10 cellular contexts compared by ENCODE assay signal in the genomic region with DNA sequence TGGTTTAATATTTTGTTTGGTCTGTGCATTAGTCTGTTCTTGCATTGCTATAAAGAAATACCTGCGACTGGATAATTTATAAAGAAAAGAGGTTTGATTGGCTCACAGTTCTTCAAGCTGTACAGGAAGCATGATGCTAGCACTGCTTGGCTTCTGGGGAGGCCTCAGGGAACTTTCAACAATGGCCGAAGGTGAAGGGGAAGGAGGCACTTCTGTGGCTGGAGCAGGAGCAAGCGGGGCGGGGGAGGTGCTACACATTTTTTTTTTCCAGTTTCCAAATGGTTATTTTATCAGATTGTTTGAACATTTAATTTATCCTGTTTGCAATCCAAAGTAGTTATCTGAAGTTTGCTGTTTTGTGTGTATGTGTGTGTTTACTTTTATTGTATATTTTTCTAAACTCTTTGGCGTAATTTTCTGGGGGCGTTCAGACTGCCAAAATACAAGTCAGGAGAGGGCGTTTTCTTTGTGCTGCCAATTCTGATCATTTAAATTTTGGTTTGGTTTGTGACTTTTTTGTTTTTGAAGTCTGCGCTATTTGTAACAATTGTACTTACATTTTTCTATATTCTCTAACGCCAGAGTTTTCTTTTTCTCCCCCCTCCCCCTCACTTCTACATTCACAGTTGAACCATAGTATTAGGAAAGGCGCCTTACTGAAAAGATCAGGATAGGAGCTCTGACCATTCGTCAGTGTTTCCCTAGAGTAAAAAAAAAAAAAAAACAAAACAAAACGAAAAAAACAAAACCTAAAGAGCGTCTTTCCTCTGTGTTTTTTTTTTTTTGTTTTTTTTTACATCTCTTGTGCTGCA.
"Had no signal": no experiment of that assay in that cellular context is flagged by ENCODE, and none has a peak within 500 bp of the region (broad histone marks: within the 10 kb centered on the region; RNA-seq: fewer than 3 reads in every experiment).

No MANE protein-coding gene starts in this region.

- H3K27me3 ChIP-seq: ascending aorta, right atrium auricular region had no signal

- DNase-seq: activated CD4-positive, CD25-positive, alpha-beta regulatory T cell; activated CD8-positive, alpha-beta memory T cell treated with anti-CD3 and anti-CD28 coated beads, Interleukin-2, amount 10 ng/mL, durations not matched to agents 7 days and 5 days; activated T-cell treated with anti-CD3 and anti-CD28 coated beads, Interleukin-2, amount 50 U/mL, for 24 hours; small intestine had no signal

- H3K36me3 Mint-ChIP-seq: mesothelial cell of epicardium; stimulated activated memory B cell treated with anti-CD40 and anti-IgM and Interleukin-4, amounts not matched to agents 10 μg/mL and 1 μg/mL and 100 μg/mL, for 72 hours; type B pancreatic cell had no signal

- H3K9me3 Mint-ChIP-seq: activated T-cell treated with anti-CD3 and anti-CD28 coated beads, Interleukin-2, amount 50 U/mL, for 24 hours had no signal

- ATAC-seq: gastroesophageal sphincter; stimulated activated memory B cell treated with anti-CD40 and anti-IgM and Interleukin-4, amounts not matched to agents 10 μg/mL and 1 μg/mL and 100 μg/mL, for 72 hours had no signal

- H3K4me3 Mint-ChIP-seq: activated T-cell treated with anti-CD3 and anti-CD28 coated beads, Interleukin-2, amount 50 U/mL, for 24 hours; mesothelial cell of epicardium; stimulated activated memory B cell treated with anti-CD40 and anti-IgM and Interleukin-4, amounts not matched to agents 10 μg/mL and 1 μg/mL and 100 μg/mL, for 72 hours had no signal

- H3K27ac Mint-ChIP-seq: activated T-cell treated with anti-CD3 and anti-CD28 coated beads, Interleukin-2, amount 50 U/mL, for 24 hours; mesothelial cell of epicardium; stimulated activated memory B cell treated with anti-CD40 and anti-IgM and Interleukin-4, amounts not matched to agents 10 μg/mL and 1 μg/mL and 100 μg/mL, for 72 hours; type B pancreatic cell had no signal

- H3K27ac ChIP-seq: ascending aorta, gastroesophageal sphincter, right atrium auricular region had no signal

- H3K4me1 Mint-ChIP-seq: mesothelial cell of epicardium had no signal

- H3K36me3 ChIP-seq: ascending aorta, gastroesophageal sphincter, right atrium auricular region had no signal

- H3K9me3 ChIP-seq: gastroesophageal sphincter, right atrium auricular region had no signal

- H3K4me1 ChIP-seq: ascending aorta, gastroesophageal sphincter, right atrium auricular region had no signal
